In the genomic region with DNA sequence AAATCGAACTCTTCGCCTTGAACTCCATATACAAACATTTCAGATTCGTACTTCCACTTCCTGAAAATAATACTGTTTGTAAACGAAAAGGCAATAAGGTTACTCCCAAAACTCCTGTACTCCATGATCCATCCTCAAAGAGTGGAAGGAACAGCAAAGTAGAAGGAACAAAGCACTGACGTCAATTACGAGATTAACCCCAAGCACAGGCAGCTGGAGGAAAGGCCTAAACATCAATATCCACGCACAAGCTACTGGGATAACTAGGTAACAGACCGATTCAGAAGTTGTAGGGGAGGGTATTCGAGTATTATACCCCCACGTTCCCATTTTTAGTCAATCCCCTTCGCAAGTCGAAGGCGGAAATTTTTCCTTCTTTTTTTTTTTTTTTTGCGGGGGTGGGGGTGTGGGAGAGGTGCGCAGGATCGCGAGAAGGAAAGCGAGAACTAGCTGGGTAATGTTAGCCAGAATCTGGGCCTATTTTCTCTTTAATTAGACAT, we compare ENCODE assay signal across 8 cellular contexts. TPM values are rescaled to one million over a fixed set of nuclear protein-coding genes. Genes with fewer than 3 reads are reported as not detected.
DNase-seq lines count a peak whose midpoint lies in the region; ATAC-seq, FAIRE-seq and TF ChIP-seq lines count a peak whose summit lies in the region.

No MANE protein-coding gene starts in this region.

- H3K4me1 Mint-ChIP-seq in activated CD8-positive, alpha-beta T cell treated with anti-CD3 and anti-CD28 coated beads, Interleukin-2, amount 10 ng/mL, durations not matched to agents 7 days and 5 days (ENCODE audit: low read depth): peaks cover 21% of the 10 kb centered on the region
- H3K4me1 Mint-ChIP-seq in neural crest cell: peaks cover 35% of the 10 kb centered on the region

- H3K4me3 ChIP-seq in AG09309 (ENCODE audit: control insufficient read depth, low read depth, low read length): peak overlapping the region; percentile 77

- H3K36me3 Mint-ChIP-seq in activated CD8-positive, alpha-beta T cell treated with anti-CD3 and anti-CD28 coated beads, Interleukin-2, amount 10 ng/mL, durations not matched to agents 7 days and 5 days (ENCODE audit: low read depth): peaks cover 15% of the 10 kb centered on the region
- H3K36me3 Mint-ChIP-seq in neural crest cell (ENCODE audit: low read depth): peaks cover 5% of the 10 kb centered on the region

- peak overlapping the region; percentile 96 for H3K4me3 Mint-ChIP-seq in activated CD8-positive, alpha-beta T cell treated with anti-CD3 and anti-CD28 coated beads, Interleukin-2, amount 10 ng/mL, durations not matched to agents 7 days and 5 days
- peak overlapping the region; percentile 94 for H3K4me3 Mint-ChIP-seq in neural crest cell

- TF ChIP-seq POLR2A in GM12891 (IDR thresholded peaks at IDR 0.05; ENCODE audit: low read depth, low read length): no peak

- no peaks in the 10 kb centered on the region for H3K27me3 Mint-ChIP-seq in activated CD8-positive, alpha-beta T cell treated with anti-CD3 and anti-CD28 coated beads, Interleukin-2, amount 10 ng/mL, durations not matched to agents 7 days and 5 days (ENCODE audit: low read depth)
- no peaks in the 10 kb centered on the region for H3K27me3 Mint-ChIP-seq in neural crest cell (ENCODE audit: low read depth)

- peaks cover 14% of the 10 kb centered on the region for H3K4me1 ChIP-seq in foreskin keratinocyte

- CTCF ChIA-PET in activated CD8-positive, alpha-beta T cell treated with anti-CD3 and anti-CD28 coated beads, Interleukin-2, amount 10 ng/mL, durations not matched to agents 7 days and 5 days (lab: Charles Lee): interaction anchor here (0.6 to 0.9 kb wide), 4 partner anchors 43 to 135 kb away, joined by 3 to 4 read pairs (median 3); no protein-coding TSS in a partner anchor

- ATAC-seq in activated CD8-positive, alpha-beta T cell treated with anti-CD3 and anti-CD28 coated beads, Interleukin-2, amount 10 ng/mL, durations not matched to agents 7 days and 5 days: no peak
- ATAC-seq in foreskin keratinocyte: no peak
- ATAC-seq in GM18867 (IDR thresholded peaks at IDR 0.05; ENCODE audit: unreplicated experiment): no peak

- no peak for DNase-seq in AG09309 (ENCODE audit: low read depth)
- DNase-seq in GM12891 (ENCODE audit: insufficient read length, low spot score): no peak
- peak; percentile 8 for DNase-seq in NCI-H345 treated with DMSO at 0.1 percent for 48 hours (lab: John Stamatoyannopoulos, UW; ENCODE audit: unreplicated experiment)
- DNase-seq in activated CD8-positive, alpha-beta T cell treated with anti-CD3 and anti-CD28 coated beads, Interleukin-2, amount 10 ng/mL, durations not matched to agents 7 days and 5 days: peak; percentile 36
- DNase-seq in foreskin keratinocyte: peak; percentile 54 to 77
- peak; percentile 20 for DNase-seq in neural crest cell (ENCODE audit: low read depth, low spot score)
- DNase-seq in stimulated activated CD8-positive, alpha-beta memory T cell treated with anti-CD3 and anti-CD28 coated beads, Interleukin-4, amount 100 ng/mL, for 48 hours: no peak

- TF ChIP-seq CTCF in AG09309 (IDR thresholded peaks at IDR 0.05; ENCODE audit: control insufficient read depth, insufficient read depth, low read depth, low read length, missing control alignments) (no peak), foreskin keratinocyte (conservative IDR thresholded peaks at IDR 0.05) (no peak), neural crest cell (conservative IDR thresholded peaks at IDR 0.05) (no peak)

- H3K27ac ChIP-seq in foreskin keratinocyte: peak overlapping the region; percentile 89

- H3K27ac Mint-ChIP-seq in activated CD8-positive, alpha-beta T cell treated with anti-CD3 and anti-CD28 coated beads, Interleukin-2, amount 10 ng/mL, durations not matched to agents 7 days and 5 days: peak overlapping the region; percentile 97
- H3K27ac Mint-ChIP-seq in neural crest cell (ENCODE audit: unreplicated experiment): peak overlapping the region; percentile 100

- H3K9me3 Mint-ChIP-seq in activated CD8-positive, alpha-beta T cell treated with anti-CD3 and anti-CD28 coated beads, Interleukin-2, amount 10 ng/mL, durations not matched to agents 7 days and 5 days (ENCODE audit: insufficient read depth): no peaks in the 10 kb centered on the region
- no peaks in the 10 kb centered on the region for H3K9me3 Mint-ChIP-seq in neural crest cell

- FAIRE-seq in GM12891 (lab: Jason Lieb, UNC): peak; percentile 61

- no peaks in the 10 kb centered on the region for H3K27me3 ChIP-seq in foreskin keratinocyte

- POLR2A ChIA-PET in activated CD8-positive, alpha-beta T cell treated with anti-CD3 and anti-CD28 coated beads, Interleukin-2, amount 10 ng/mL, durations not matched to agents 7 days and 5 days (lab: Charles Lee): interaction anchor here (0.6 to 2.8 kb wide), 6 partner anchors 8 to 95 kb away, joined by 3 to 36 read pairs (median 4); a partner anchor contains a TSS

TF ChIP-seq in GM12891, 5 proteins besides CTCF, POLR2A, EP300 and RAD21:
- TF ChIP-seq SPI1 (IDR thresholded peaks at IDR 0.05; ENCODE audit: low read depth, low read length): peak; percentile 68
- TF ChIP-seq POLR2AphosphoS5 (IDR thresholded peaks at IDR 0.05; ENCODE audit: low read depth, low read length): no peak
- no peak for TF ChIP-seq TAF1 (IDR thresholded peaks at IDR 0.05; ENCODE audit: low read depth, low read length)

RNA-seq across cellular contexts. Expression of a gene that starts 1.0 kb away (rescaled TPM):
- polyA plus RNA-seq in GM12891 (2012; ENCODE audit: low read depth, missing spikeins): 7.1 TPM
- 10 to 100 TPM; 27.2 to 30.3 TPM for total RNA-seq in activated CD8-positive, alpha-beta T cell treated with anti-CD3 and anti-CD28 coated beads, Interleukin-2, amount 10 ng/mL, durations not matched to agents 7 days and 5 days
- total RNA-seq in foreskin keratinocyte (52.0 and 58.0 TPM in 2 replicates), neural crest cell (64.7 and 67.5 TPM in 2 replicates)
- polyA plus RNA-seq in foreskin keratinocyte: 6.4 and 6.9 TPM in 2 replicates

Comparison
In these comparisons a context has a peak if more than half of its experiments do, and no peak if none do; other contexts are left out.
1. DNase-seq: peak in NCI-H345 treated with DMSO at 0.1 percent for 48 hours (single experiment), activated CD8-positive, alpha-beta T cell treated with anti-CD3 and anti-CD28 coated beads, Interleukin-2, amount 10 ng/mL, durations not matched to agents 7 days and 5 days (single experiment), foreskin keratinocyte (2 of 2) and neural crest cell (single experiment); none in AG09309 (single experiment), GM12891 (single experiment) and stimulated activated CD8-positive, alpha-beta memory T cell treated with anti-CD3 and anti-CD28 coated beads, Interleukin-4, amount 100 ng/mL, for 48 hours (single experiment).